ENCODE assay signal across 2 cellular contexts in genomic region chr21:44910229-44911065, GRCh38.
TF ChIP-seq lines count a peak whose summit lies in the region.

No MANE protein-coding gene starts in this region.

TF ChIP-seq in HEK293, 187 proteins besides CTCF, POLR2A, EP300 and RAD21 (continued from another document):
- TF ChIP-seq TSHZ1 (tag by site-specific recombination; IDR thresholded peaks at IDR 0.05; ENCODE audit: borderline replicate concordance) (no peak), AEBP2 (tag by site-specific recombination; IDR thresholded peaks at IDR 0.05; ENCODE audit: borderline replicate concordance) (no peak), ZNF580 (tag by site-specific recombination; IDR thresholded peaks at IDR 0.05) (no peak), ZNF571 (tag by site-specific recombination; IDR thresholded peaks at IDR 0.05) (no peak), ZFP37 (tag by site-specific recombination; IDR thresholded peaks at IDR 0.05) (no peak)

TF ChIP-seq in GM23338, 12 proteins besides CTCF, POLR2A, EP300 and RAD21 (continued from another document):
- no peak for TF ChIP-seq ZNF462 (CRISPR knock-in tag; IDR thresholded peaks at IDR 0.05)
- no peak for TF ChIP-seq ETS1 (IDR thresholded peaks at IDR 0.05)
- no peak for TF ChIP-seq REST (IDR thresholded peaks at IDR 0.05; ENCODE audit: unreplicated experiment)
- no peak for TF ChIP-seq ZNF331 (CRISPR knock-in tag; IDR thresholded peaks at IDR 0.05; ENCODE audit: low read depth)
